In genomic region chr20:54131125-54131524, GRCh38 we compare ENCODE assay signal across 7 cellular contexts. TPM values are rescaled to one million over a fixed set of nuclear protein-coding genes. Genes with fewer than 3 reads are reported as not detected.
A peak's percentile ranks its signal among the peaks of the same experiment; 100 is the strongest.
DNase-seq lines count a peak whose midpoint lies in the region; ATAC-seq, FAIRE-seq and TF ChIP-seq lines count a peak whose summit lies in the region.
"Not testable (repeated sequence)": the region's sequence is repeated elsewhere in the genome, so short reads cannot be mapped to it uniquely, and the experiment has no call there.
"Had no signal": no experiment of that assay in that cellular context is flagged by ENCODE, and none has a peak within 500 bp of the region (broad histone marks: within the 10 kb centered on the region; RNA-seq: fewer than 3 reads in every experiment).

No MANE protein-coding gene starts in this region.

- in situ Hi-C loops in K562 (cut with MboI): not testable (repeated sequence)
- in situ Hi-C loops in HepG2 (cut with HindIII; ENCODE audit: extremely low pct_ligation_motif_present, low pct_unique_long_range_greater_than_20kb): loop anchor here (10.0 kb wide), 1 partner anchor 64 kb away; no protein-coding TSS in a partner anchor

- POLR2A ChIA-PET in A549 (lab: Yijun Ruan, JAX): interaction anchor here (0.7 to 3.5 kb wide), 4 partner anchors 9 to 43 kb away, joined by 4 to 65 read pairs (median 30); partner anchors contain the start of gene CYP24A1
- POLR2A ChIA-PET in HEK293 (lab: Yijun Ruan, JAX); RWPE1 (lab: Yijun Ruan, JAX; ENCODE audit: low non-redundant PET); K562 (lab: Yijun Ruan, JAX): not testable (repeated sequence)
- POLR2A ChIA-PET in HepG2 (lab: Yijun Ruan, JAX): interaction anchor here (3.1 to 3.6 kb wide), 3 partner anchors 9 to 25 kb away, joined by 83 to 287 read pairs (median 135); no protein-coding TSS in a partner anchor

- not testable (repeated sequence) for H4K20me1 ChIP-seq in K562 (replicated peaks; ENCODE audit: control insufficient read depth, insufficient read depth, low read length); HepG2 (ENCODE audit: insufficient read depth, low read length)

- CTCF ChIA-PET in A549 (lab: Yijun Ruan, JAX): interaction anchor here (3.1 to 3.6 kb wide), 3 partner anchors 28 to 69 kb away, joined by 11 to 25 read pairs (median 13); no protein-coding TSS in a partner anchor
- CTCF ChIA-PET in HEK293 (lab: Yijun Ruan, JAX); RWPE1 (lab: Yijun Ruan, JAX); K562 (lab: Yijun Ruan, JAX; ENCODE audit: low intra/inter-chr PET ratio); HepG2 (lab: Yijun Ruan, JAX; ENCODE audit: low intra/inter-chr PET ratio, low total read pairs): not testable (repeated sequence)

- not testable (repeated sequence) for H2AFZ ChIP-seq in K562 (ENCODE audit: low read depth, low read length); HepG2 (ENCODE audit: low read length)

- H3K4me1 ChIP-seq in A549 (peaks cover 59% of the 10 kb centered on the region), HepG2 (ENCODE audit: insufficient read depth, low read length) (peaks cover 60% of the 10 kb centered on the region)
- not testable (repeated sequence) for H3K4me1 ChIP-seq in HEK293 (ENCODE audit: control insufficient read depth, insufficient read depth, low read length); K562 (replicated peaks in 1 of 2; ENCODE audit: control insufficient read depth in 2 of 2, insufficient read depth in 2 of 2, low read length in 2 of 2)

- not testable (repeated sequence) for H3K4me3 ChIP-seq in A549; HEK293 (ENCODE audit: low read depth, low read length); K562; HepG2 (replicated peaks in 1 of 3; ENCODE audit: insufficient read depth in 1 of 3, low read depth in 2 of 3, low read length in 3 of 3)

- not testable (repeated sequence) for H3K79me2 ChIP-seq in K562 (ENCODE audit: control insufficient read depth, insufficient read depth, low read length); HepG2 (ENCODE audit: insufficient read depth, low read length)

- H3K9me3 ChIP-seq in A549: peaks cover 22% of the 10 kb centered on the region
- H3K9me3 ChIP-seq in HEK293 (ENCODE audit: control insufficient read depth, insufficient read depth, low read depth, low read length); K562 (replicated peaks; ENCODE audit: control insufficient read depth, insufficient read depth, low read depth, low read length); HepG2 (ENCODE audit: low read length): not testable (repeated sequence)

- WGBS in A549 (ENCODE audit: missing lambda C conversion rate): 79% methylated on average over 4 of the region's 4 CpGs
- WGBS in K562 (ENCODE audit: insufficient coverage, low coverage, missing lambda C conversion rate): 0% methylated on average over 3 of the region's 4 CpGs
- 98% methylated on average over 4 of the region's 4 CpGs for WGBS in HepG2 (ENCODE audit: low lambda C conversion rate)

- TF ChIP-seq EP300 in A549 (IDR thresholded peaks at IDR 0.05); K562 (IDR thresholded peaks at IDR 0.05; ENCODE audit: low read length); HepG2 (IDR thresholded peaks at IDR 0.05; ENCODE audit: low read depth in 2 of 2, low read length in 2 of 2); HepG2 (CRISPR knock-in tag; IDR thresholded peaks at IDR 0.05; ENCODE audit: borderline replicate concordance): not testable (repeated sequence)

- not testable (repeated sequence) for H3K36me3 ChIP-seq in HEK293 (ENCODE audit: control insufficient read depth in 2 of 2, insufficient read depth in 1 of 2, low read length in 2 of 2); K562 (ENCODE audit: control insufficient read depth, insufficient read depth, low read length); HepG2 (replicated peaks in 1 of 2; ENCODE audit: control insufficient read depth in 1 of 2, insufficient read depth in 2 of 2, low read length in 2 of 2)

- H3K9me1 ChIP-seq in K562 (ENCODE audit: control insufficient read depth, insufficient read depth, low read length): not testable (repeated sequence)

- intact Hi-C loops in K562 (cut with micrococcal nuclease); HepG2 (cut with micrococcal nuclease; ENCODE audit: unreplicated experiment): not testable (repeated sequence)

- not testable (repeated sequence) for TF ChIP-seq RAD21 in A549 (conservative IDR thresholded peaks at IDR 0.05 in 1 of 2, IDR thresholded peaks at IDR 0.05 in 1 of 2); K562 (CRISPR knock-in tag; conservative IDR thresholded peaks at IDR 0.05 in 1 of 2, IDR thresholded peaks at IDR 0.05 in 1 of 2); HepG2 (CRISPR knock-in tag; IDR thresholded peaks at IDR 0.05)

- not testable (repeated sequence) for TF ChIP-seq POLR2A in A549 (IDR thresholded peaks at IDR 0.05; ENCODE audit: low read length); K562 (conservative IDR thresholded peaks at IDR 0.05); HepG2 (IDR thresholded peaks at IDR 0.05; ENCODE audit: insufficient read depth in 1 of 2, low read depth in 2 of 2, low read length in 2 of 2)

- FAIRE-seq in A549 (lab: Jason Lieb, UNC); K562 (lab: Jason Lieb, UNC); HepG2 (lab: Jason Lieb, UNC): not testable (repeated sequence)

- not testable (repeated sequence) for BruUV-seq in K562 (replicated peaks; lab: Mats Ljungman, UMichigan); HepG2 (replicated peaks; lab: Mats Ljungman, UMichigan)

- H3K27ac ChIP-seq in A549 (peak overlapping the region; percentile 87 to 96), RWPE1 (peak overlapping the region; percentile 96), HepG2 (ENCODE audit: extremely low read length, insufficient read depth, low read length) (peak overlapping the region; percentile 99)
- not testable (repeated sequence) for H3K27ac ChIP-seq in HEK293 (ENCODE audit: extremely low read depth, low read depth, low read length); K562 (ENCODE audit: extremely low read depth, low read depth, low read length)

- not testable (repeated sequence) for DNase-seq in A549 (ENCODE audit: low read depth in 1 of 2, low spot score in 1 of 2); RWPE1 (ENCODE audit: low spot score); K562 (ENCODE audit: extremely low read depth in 1 of 4, low spot score in 3 of 4); HepG2 (ENCODE audit: low spot score)

- H3K4me2 ChIP-seq in A549; K562 (ENCODE audit: insufficient read depth, low read length); HepG2 (ENCODE audit: low read depth, low read length): not testable (repeated sequence)

- not testable (repeated sequence) for TF ChIP-seq CTCF in A549 (IDR thresholded peaks at IDR 0.05); HEK293 (tag by site-specific recombination; IDR thresholded peaks at IDR 0.05); RWPE1 (conservative IDR thresholded peaks at IDR 0.05; ENCODE audit: low read depth); K562 (IDR thresholded peaks at IDR 0.05 in 2 of 3, conservative IDR thresholded peaks at IDR 0.05 in 1 of 3; ENCODE audit: insufficient read depth in 2 of 3, low read depth in 1 of 3, low read length in 3 of 3); HepG2 (CRISPR knock-in tag; IDR thresholded peaks at IDR 0.05)

- not testable (repeated sequence) for H3K27me3 ChIP-seq in K562 (ENCODE audit: control insufficient read depth in 2 of 2, insufficient read depth in 2 of 2, low read length in 2 of 2); HepG2 (ENCODE audit: control insufficient read depth in 1 of 2, insufficient read depth in 2 of 2, low read length in 2 of 2)

- not testable (repeated sequence) for ATAC-seq in A549, K562, HepG2

- H3K9ac ChIP-seq in K562 (ENCODE audit: insufficient read depth in 1 of 2, low read depth in 2 of 2, low read length in 2 of 2); HepG2 (ENCODE audit: insufficient read depth, low read depth, low read length): not testable (repeated sequence)

RNA-seq across cellular contexts. Expression of gene CYP24A1, which starts 42.7 kb away (rescaled TPM):
- polyA plus RNA-seq in A549 (2011; rRNA removed) (1,617 and 1,630 TPM in 2 replicates), A549 (2017; fragmentation: RNase III; extraction: RNeasy Plus Mini Kit Qiagen cat#74134 plus additional on column Dnase treatment) (623 to 738 TPM (median 722 TPM) in 3 replicates), K562 (2011; rRNA removed) (0.04 TPM in 1 of 2 replicates, not detected in the other), K562 (2014; fragmentation: Illumina TruSeq; extraction: Trizol) (not detected in 2 replicates), K562 (2014; fragmentation: Nextera tagmentation; extraction: Ambion mirVana) (not detected), K562 (2014; rRNA removed) (not detected in 2 replicates), HepG2 (2011; rRNA removed) (23.7 and 32.7 TPM in 2 replicates)
- 456 and 584 TPM in 2 replicates for polyA plus RNA-seq in A549 (2012; cell fraction: cytosol; rRNA removed)
- polyA plus RNA-seq in A549 (2012; cell fraction: nucleus; rRNA removed): 1,301 and 1,335 TPM in 2 replicates
- polyA minus RNA-seq in A549 (2011; rRNA and poly(A)+ RNA removed): 4,726 and 5,326 TPM in 2 replicates
- not detected in 2 replicates for total RNA-seq in K562 (2011; cell fraction: chromatin; rRNA removed; ENCODE audit: low replicate concordance)
- not detected in 2 replicates for total RNA-seq in K562 (2011; cell fraction: nucleolus; rRNA removed)
- total RNA-seq in K562 (2011; cell fraction: nucleoplasm; rRNA removed): not detected in 2 replicates
- total RNA-seq in K562 (2014; rRNA removed) (not detected in 2 replicates), K562 (2014; rRNA removed; fragmentation: Illumina TruSeq; extraction: Trizol) (not detected in 2 replicates), K562 (2015; rRNA removed; fragmentation: Illumina TruSeq; extraction: Trizol) (not detected in 2 replicates), K562 (2021) (not detected in 2 replicates), HepG2 (2016; rRNA removed; fragmentation: Illumina TruSeq; extraction: Trizol) (6.9 and 9.4 TPM in 2 replicates)
- not detected in 2 replicates for polyA plus RNA-seq in K562 (2011; cell fraction: cytosol; rRNA removed)
- polyA plus RNA-seq in K562 (2011; cell fraction: nucleus; rRNA removed): not detected in 2 replicates
- not detected in 2 replicates for polyA plus RNA-seq in K562 (2012)
- polyA minus RNA-seq in K562 (2011; rRNA and poly(A)+ RNA removed): not detected in 2 replicates
- not detected in 2 replicates for polyA minus RNA-seq in K562 (2011; cell fraction: cytosol; rRNA and poly(A)+ RNA removed)
- polyA minus RNA-seq in K562 (2011; cell fraction: nucleus; rRNA and poly(A)+ RNA removed): not detected in 2 replicates
- total RNA-seq in HepG2 (2016; cell fraction: cytosol; rRNA removed; fragmentation: Illumina TruSeq; extraction: Trizol; ENCODE audit: low read depth): 67.3 and 73.1 TPM in 2 replicates
- total RNA-seq in HepG2 (2016; cell fraction: insoluble cytoplasmic fraction; rRNA removed; fragmentation: Illumina TruSeq; extraction: Trizol): 6.1 and 9.5 TPM in 2 replicates
- 33.5 and 36.3 TPM in 2 replicates for total RNA-seq in HepG2 (2016; cell fraction: membrane; rRNA removed; fragmentation: Illumina TruSeq; extraction: Trizol)
- 7.8 and 8.5 TPM in 2 replicates for total RNA-seq in HepG2 (2016; cell fraction: nucleus; rRNA removed; fragmentation: Illumina TruSeq; extraction: Trizol)
- 15.3 and 17.1 TPM in 2 replicates for polyA plus RNA-seq in HepG2 (2011; cell fraction: cytosol; rRNA removed)
- 38.3 and 55.7 TPM in 2 replicates for polyA plus RNA-seq in HepG2 (2011; cell fraction: nucleus; rRNA removed)
- 1.8 and 6.1 TPM in 2 replicates for polyA plus RNA-seq in HepG2 (2012)
- 0.28 and 0.52 TPM in 2 replicates for polyA plus RNA-seq in HepG2 (2016; cell fraction: cytosol; fragmentation: Illumina TruSeq; extraction: Trizol; ENCODE audit: low read depth)
- polyA plus RNA-seq in HepG2 (2016; cell fraction: insoluble cytoplasmic fraction; fragmentation: Illumina TruSeq; extraction: Trizol; ENCODE audit: low read depth): 2.7 and 3.9 TPM in 2 replicates
- polyA plus RNA-seq in HepG2 (2016; cell fraction: membrane; fragmentation: Illumina TruSeq; extraction: Trizol; ENCODE audit: low read depth): 0.63 and 1.2 TPM in 2 replicates
- 13.8 and 14.1 TPM in 2 replicates for polyA plus RNA-seq in HepG2 (2016; cell fraction: nucleus; fragmentation: Illumina TruSeq; extraction: Trizol; ENCODE audit: insufficient read depth, low read depth)
- 40.3 TPM in 1 of 2 replicates, not detected in the other for polyA minus RNA-seq in HepG2 (2011; rRNA and poly(A)+ RNA removed; ENCODE audit: low replicate concordance)
- 45.4 and 51.8 TPM in 2 replicates for polyA minus RNA-seq in HepG2 (2011; cell fraction: cytosol; rRNA and poly(A)+ RNA removed)
- 44.9 and 49.7 TPM in 2 replicates for polyA minus RNA-seq in HepG2 (2011; cell fraction: nucleus; rRNA and poly(A)+ RNA removed)
- polyA plus RNA-seq: CD14-positive monocyte, GM12878 had no signal
